Comparison of ENCODE assay signal across 1 cellular context in the genomic region with DNA sequence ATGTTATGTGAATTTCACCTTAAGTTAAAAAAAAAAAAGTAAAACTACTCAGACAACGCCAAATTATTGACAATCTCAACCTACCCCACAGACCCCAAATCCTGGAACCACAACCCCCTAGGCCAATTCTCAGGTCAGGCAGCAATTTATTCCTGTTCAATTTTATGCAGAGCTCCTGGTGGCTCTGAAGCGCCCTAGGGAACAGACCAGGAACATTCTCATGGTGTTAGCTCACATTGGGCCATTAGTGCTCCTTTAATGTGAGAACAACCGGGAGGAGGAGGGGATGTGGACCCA.
TF ChIP-seq lines count a peak whose summit lies in the region.

No MANE protein-coding gene starts in this region.

TF ChIP-seq in HepG2, 621 proteins besides CTCF, POLR2A, EP300 and RAD21 (continued from another document):
- TF ChIP-seq, protein P1, sequence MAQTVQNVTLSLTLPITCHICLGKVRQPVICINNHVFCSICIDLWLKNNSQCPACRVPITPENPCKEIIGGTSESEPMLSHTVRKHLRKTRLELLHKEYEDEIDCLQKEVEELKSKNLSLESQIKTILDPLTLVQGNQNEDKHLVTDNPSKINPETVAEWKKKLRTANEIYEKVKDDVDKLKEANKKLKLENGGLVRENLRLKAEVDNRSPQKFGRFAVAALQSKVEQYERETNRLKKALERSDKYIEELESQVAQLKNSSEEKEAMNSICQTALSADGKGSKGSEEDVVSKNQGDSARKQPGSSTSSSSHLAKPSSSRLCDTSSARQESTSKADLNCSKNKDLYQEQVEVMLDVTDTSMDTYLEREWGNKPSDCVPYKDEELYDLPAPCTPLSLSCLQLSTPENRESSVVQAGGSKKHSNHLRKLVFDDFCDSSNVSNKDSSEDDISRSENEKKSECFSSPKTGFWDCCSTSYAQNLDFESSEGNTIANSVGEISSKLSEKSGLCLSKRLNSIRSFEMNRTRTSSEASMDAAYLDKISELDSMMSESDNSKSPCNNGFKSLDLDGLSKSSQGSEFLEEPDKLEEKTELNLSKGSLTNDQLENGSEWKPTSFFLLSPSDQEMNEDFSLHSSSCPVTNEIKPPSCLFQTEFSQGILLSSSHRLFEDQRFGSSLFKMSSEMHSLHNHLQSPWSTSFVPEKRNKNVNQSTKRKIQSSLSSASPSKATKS (CRISPR knock-in tag; IDR thresholded peaks at IDR 0.05) = no peak
